ENCODE assay signal across 9 cellular contexts in the genomic region with DNA sequence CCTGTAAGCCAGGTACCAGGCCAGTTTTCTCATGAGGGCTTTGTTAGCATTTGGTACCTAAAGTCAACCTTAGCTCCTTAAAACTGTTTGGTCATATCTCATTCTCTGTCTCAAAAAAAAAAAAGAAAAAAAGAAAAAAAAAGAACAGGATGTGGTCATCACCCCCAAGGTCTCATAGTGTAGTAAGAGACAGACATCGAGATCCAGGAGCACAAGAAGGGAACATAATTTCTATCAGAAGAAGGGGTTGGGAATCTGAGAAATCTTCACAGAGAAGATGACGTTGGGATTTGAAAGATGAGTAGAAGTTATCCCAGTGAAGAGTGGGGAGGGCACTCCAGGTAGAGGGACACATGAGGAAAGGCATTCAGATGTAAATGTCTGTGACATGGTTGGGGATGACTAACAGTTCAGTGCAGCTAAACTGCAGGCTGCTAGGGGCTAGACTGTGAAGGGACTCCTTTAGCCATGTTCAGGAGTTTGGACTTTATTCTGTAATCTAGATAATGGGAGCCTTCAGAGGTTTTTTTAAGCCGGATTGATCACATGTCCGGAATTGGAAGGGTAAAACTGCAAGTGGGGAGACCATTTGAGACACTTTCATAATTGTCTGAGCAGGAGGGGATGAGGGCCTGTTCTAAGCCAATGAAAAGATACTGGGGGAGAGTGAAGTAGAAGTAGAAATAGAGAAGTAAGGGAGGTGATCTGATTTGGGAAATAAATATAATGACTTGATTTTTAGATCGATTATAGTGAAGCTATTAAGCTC. TPM values are rescaled to one million over a fixed set of nuclear protein-coding genes. Genes with fewer than 3 reads are reported as not detected.
A peak's percentile ranks its signal among the peaks of the same experiment; 100 is the strongest.
DNase-seq lines count a peak whose midpoint lies in the region; ATAC-seq, FAIRE-seq and TF ChIP-seq lines count a peak whose summit lies in the region.
"Had no signal": no experiment of that assay in that cellular context is flagged by ENCODE, and none has a peak within 500 bp of the region (broad histone marks: within the 10 kb centered on the region; RNA-seq: fewer than 3 reads in every experiment).

No MANE protein-coding gene starts in this region.

- H3K9me2 ChIP-seq in OCI-LY1 (ENCODE audit: low read depth, low read length), result no peaks in the 10 kb centered on the region

- no peaks in the 10 kb centered on the region for H3K9me3 ChIP-seq in OCI-LY1 (ENCODE audit: low read length)
- no peaks in the 10 kb centered on the region for H3K9me3 ChIP-seq in BE2C

- H3K36me3 Mint-ChIP-seq in memory B cell, result peaks cover 3% of the 10 kb centered on the region

- FAIRE-seq in GM18507 (lab: Jason Lieb, UNC), result peak; percentile 66
- FAIRE-seq: colon had no signal

- H3K27ac Mint-ChIP-seq in memory B cell, result peak overlapping the region; percentile 86

- H3K36me3 ChIP-seq in OCI-LY1 (ENCODE audit: insufficient read depth, low read length) (no peaks in the 10 kb centered on the region), BE2C (no peaks in the 10 kb centered on the region)

- H4K20me1 ChIP-seq in OCI-LY1 (ENCODE audit: insufficient read depth, low read length), result no peaks in the 10 kb centered on the region

- H3K4me3 Mint-ChIP-seq in memory B cell, result peak overlapping the region; percentile 89

- no peaks in the 10 kb centered on the region for H3K27me3 Mint-ChIP-seq in memory B cell

- ATAC-seq in GM21528 (IDR thresholded peaks at IDR 0.05; ENCODE audit: low FRiP score, unreplicated experiment), result peak; percentile 51
- ATAC-seq in memory B cell (ENCODE audit: low read depth), result peak; percentile 24

- H3K9ac ChIP-seq in OCI-LY1 (ENCODE audit: low read length), result peak overlapping the region; percentile 66

- H3K79me2 ChIP-seq in OCI-LY1 (ENCODE audit: insufficient read depth, low read length), result no peaks in the 10 kb centered on the region

- H3K4me1 Mint-ChIP-seq in memory B cell, result peaks cover 21% of the 10 kb centered on the region

- H3K4me2 ChIP-seq in OCI-LY1 (ENCODE audit: low read length), result peak overlapping the region; percentile 62

- TF ChIP-seq CTCF in OCI-LY1 (IDR thresholded peaks at IDR 0.05; ENCODE audit: low read length) (no peak), BE2C (IDR thresholded peaks at IDR 0.05; ENCODE audit: low read depth, low read length) (no peak)

- H3K9me3 Mint-ChIP-seq in memory B cell, result no peaks in the 10 kb centered on the region

- H3F3A ChIP-seq in OCI-LY1 (ENCODE audit: insufficient read depth, low read length), result no peaks in the 10 kb centered on the region

- H3K4me3 ChIP-seq in OCI-LY1 (ENCODE audit: low read depth, low read length, poor library complexity, severe bottlenecking), result peak overlapping the region; percentile 61
- H3K4me3 ChIP-seq in BE2C (ENCODE audit: low read depth, low read length), result no peak overlapping the region

- H3K4me1 ChIP-seq in OCI-LY1 (ENCODE audit: insufficient read depth, low read length, severe bottlenecking) (peaks cover 24% of the 10 kb centered on the region), BE2C (no peaks in the 10 kb centered on the region)

- H3K27me3 ChIP-seq in OCI-LY1 (ENCODE audit: insufficient read depth, low read length), result no peaks in the 10 kb centered on the region
- no peaks in the 10 kb centered on the region for H3K27me3 ChIP-seq in BE2C

- H2AFZ ChIP-seq in OCI-LY1 (ENCODE audit: low read length), result no peak overlapping the region

- DNase-seq in GM18507 (ENCODE audit: extremely low spot score, insufficient read length, low read depth) (no peak), memory B cell (ENCODE audit: low spot score in 2 of 2) (no peak), inferior parietal cortex (ENCODE audit: extremely low spot score) (no peak), BE2C (no peak), NCI-H2171 treated with DMSO at 0.1 percent for 48 hours (lab: John Stamatoyannopoulos, UW) (no peak), NCI-H345 (lab: John Stamatoyannopoulos, UW) (no peak)

- peak overlapping the region; percentile 62 for H3K27ac ChIP-seq in OCI-LY1 (ENCODE audit: low read depth, low read length, poor library complexity, severe bottlenecking)

RNA-seq across cellular contexts. Expression of a gene that starts 26.9 kb away (rescaled TPM):
- not detected for polyA plus RNA-seq in BE2C (2012; ENCODE audit: insufficient read depth, insufficient read length, low read depth)

RNA-seq across cellular contexts. Expression of a gene that starts 51.5 kb away (rescaled TPM):
- polyA plus RNA-seq in BE2C (2012; ENCODE audit: insufficient read depth, insufficient read length, low read depth), result 3.2 TPM

RNA-seq across cellular contexts. Expression of a gene that starts 57.8 kb away (rescaled TPM):
- polyA plus RNA-seq in BE2C (2012; ENCODE audit: insufficient read depth, insufficient read length, low read depth), result 26.0 TPM
